21 cellular contexts compared by ENCODE assay signal in genomic region chrX:124836786-124837185, GRCh38.
"Had no signal": no experiment of that assay in that cellular context is flagged by ENCODE, and none has a peak within 500 bp of the region (broad histone marks: within the 10 kb centered on the region; RNA-seq: fewer than 3 reads in every experiment).

No MANE protein-coding gene starts in this region.

- H3K4me3 ChIP-seq: SJCRH30 had no signal

- H3K27ac ChIP-seq: HL-60, SJCRH30 had no signal

- H3K27me3 ChIP-seq: SJCRH30 had no signal

- H3K27ac Mint-ChIP-seq: IgD-negative memory B cell had no signal

- ATAC-seq: SK-N-SH treated with all-trans-retinoic acid at 6 μM for 48 hours had no signal

- H3K36me3 ChIP-seq: SJCRH30 had no signal

- H3K4me1 Mint-ChIP-seq: IgD-negative memory B cell had no signal

- H3K36me3 Mint-ChIP-seq: IgD-negative memory B cell had no signal

- FAIRE-seq: HTR-8/SVneo, RCC 7860 had no signal

- H3K4me1 ChIP-seq: SJCRH30 had no signal

- DNase-seq: KBM-7, MV-4-11, NCI-H1048, NCI-H1105, NCI-H1417, NCI-H1436 treated with DMSO at 0.1 percent for 48 hours, NCI-H1694, NCI-H187 treated with DMSO at 0.1 percent for 48 hours, NCI-H2029 treated with DMSO at 0.1 percent for 48 hours, NCI-H2227 treated with DMSO at 0.1 percent for 48 hours, NCI-H524, NCI-H526 treated with DMSO at 0.1 percent for 48 hours, NCI-H748 treated with DMSO at 0.1 percent for 48 hours, RPMI8226, SHP77, SJCRH30 had no signal

- H3K27me3 Mint-ChIP-seq: IgD-negative memory B cell had no signal

- H3K4me3 Mint-ChIP-seq: IgD-negative memory B cell had no signal

- H3K9me3 ChIP-seq: SJCRH30 had no signal
